15 cellular contexts compared by ENCODE assay signal in the genomic region with DNA sequence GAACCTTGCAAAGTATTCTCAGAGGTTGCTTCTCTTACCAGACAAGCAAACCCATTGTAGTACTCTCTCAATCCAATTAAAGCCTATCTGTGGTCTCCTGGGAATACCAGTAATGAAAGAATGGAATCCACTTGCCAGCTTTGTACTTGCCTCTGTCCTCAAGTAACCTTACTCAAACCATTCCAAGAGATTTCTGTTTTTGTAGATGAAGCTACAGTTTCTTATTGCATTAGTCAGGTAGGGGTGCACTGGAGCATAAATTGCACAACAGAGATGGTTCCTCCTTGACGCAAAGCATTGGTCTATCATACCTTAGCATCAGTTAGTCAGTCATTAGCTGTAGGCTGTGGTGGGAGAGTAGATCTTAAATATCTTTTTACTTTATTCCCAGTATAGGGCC. TPM values are rescaled to one million over a fixed set of nuclear protein-coding genes. Genes with fewer than 3 reads are reported as not detected.
DNase-seq lines count a peak whose midpoint lies in the region; ATAC-seq and TF ChIP-seq lines count a peak whose summit lies in the region.
"Had no signal": no experiment of that assay in that cellular context is flagged by ENCODE, and none has a peak within 500 bp of the region (broad histone marks: within the 10 kb centered on the region; RNA-seq: fewer than 3 reads in every experiment).

No MANE protein-coding gene starts in this region.

- H4K91ac ChIP-seq in H9 (ENCODE audit: insufficient read length, low read depth, low read length): no peak overlapping the region

- H3K9me3 ChIP-seq in breast epithelium (no peaks in the 10 kb centered on the region), H9 (ENCODE audit: control insufficient read depth, low read depth, low read length) (no peaks in the 10 kb centered on the region)
- H3K9me3 ChIP-seq: A549, heart left ventricle, MG63, SJSA1 had no signal

- CTCF ChIA-PET in MCF 10A (lab: Yijun Ruan, JAX): interaction anchor here (0.6 to 1.0 kb wide), 2 partner anchors 9 to 113 kb away, joined by 3 to 5 read pairs; no protein-coding TSS in a partner anchor

- DNase-seq in MCF 10A (ENCODE audit: unreplicated experiment): peak; percentile 23
- DNase-seq in breast epithelium (ENCODE audit: low spot score in 2 of 2): no peak
- peak; percentile 97 for DNase-seq in NCI-H82 (lab: John Stamatoyannopoulos, UW)
- peak; percentile 45 for DNase-seq in epithelial cell of proximal tubule (ENCODE audit: low read depth)
- peak; percentile 25 for DNase-seq in skeletal muscle cell (ENCODE audit: low read depth)
- no peak for DNase-seq in H9
- no peak for DNase-seq in GM03348 (ENCODE audit: low spot score)
- DNase-seq: heart left ventricle, MG63, NCI-H526 had no signal

- H3K23ac ChIP-seq in H9 (ENCODE audit: insufficient read length, low read depth, low read length): no peak overlapping the region

- intact Hi-C loops in MCF 10A (cut with micrococcal nuclease): no loop called here
- intact Hi-C loops in breast epithelium (cut with DNase I; ENCODE audit: low total_unique reads): no loop called here

- no peak overlapping the region for H2AFZ ChIP-seq in H9 (ENCODE audit: low read length)

- no peak overlapping the region for H4K5ac ChIP-seq in H9 (ENCODE audit: insufficient read length, low read depth, low read length)

- no peak overlapping the region for H2BK120ac ChIP-seq in H9 (ENCODE audit: low read depth, low read length, poor library complexity, severe bottlenecking)

- H3K18ac ChIP-seq in H9 (ENCODE audit: insufficient read length, low read depth, low read length): no peak overlapping the region

- no peak overlapping the region for H4K8ac ChIP-seq in H9 (replicated peaks; ENCODE audit: insufficient read length, low read depth, low read length)

- no TSS peak for BruUV-seq in MCF 10A (replicated peaks; lab: Mats Ljungman, UMichigan)

- H3K23me2 ChIP-seq in H9 (ENCODE audit: insufficient read length, low read depth, low read length, poor library complexity, severe bottlenecking): no peaks in the 10 kb centered on the region

- no peak for TF ChIP-seq POLR2A in breast epithelium (IDR thresholded peaks at IDR 0.05)

- WGBS in H9 (ENCODE audit: extremely low coverage, insufficient read length, low lambda C conversion rate): no CpG with 5 or more reads among the region's 1 CpG

- no peaks in the 10 kb centered on the region for H3K4me1 Mint-ChIP-seq in MCF 10A (ENCODE audit: insufficient read depth, unreplicated experiment)
- peaks cover 0 to 2% of the 10 kb centered on the region in 2 experiments; a peak in 1 of 4 replicates for H3K4me1 Mint-ChIP-seq in H9

- no peak for ATAC-seq in HG03280 (IDR thresholded peaks at IDR 0.05; ENCODE audit: unreplicated experiment)
- ATAC-seq: A549 had no signal

- no peak overlapping the region for H2AK5ac ChIP-seq in H9 (ENCODE audit: insufficient read length, low read length)

- H4K20me1 ChIP-seq in H9 (ENCODE audit: control insufficient read depth, insufficient read depth, insufficient read length): no peaks in the 10 kb centered on the region

- H3K9ac ChIP-seq in H9 (ENCODE audit: extremely low read depth, insufficient read length, low read length): no peak overlapping the region

- H3K56ac ChIP-seq in H9 (ENCODE audit: insufficient read length, low read depth, low read length): no peak overlapping the region

- H3K27me3 Mint-ChIP-seq in MCF 10A (ENCODE audit: insufficient read depth, unreplicated experiment) (no peaks in the 10 kb centered on the region), H9 (ENCODE audit: low read depth) (no peaks in the 10 kb centered on the region)

- H3K36me3 Mint-ChIP-seq in MCF 10A (ENCODE audit: insufficient read depth, unreplicated experiment) (no peaks in the 10 kb centered on the region), H9 (ENCODE audit: insufficient read depth in 1 of 3, low read depth in 3 of 3) (no peaks in the 10 kb centered on the region)

- H3T11ph ChIP-seq in H9 (ENCODE audit: low read length): no peak overlapping the region

- H2BK12ac ChIP-seq in H9 (ENCODE audit: insufficient read length, low read depth, low read length): no peak overlapping the region

- H3K9me3 Mint-ChIP-seq in MCF 10A (ENCODE audit: unreplicated experiment): no peaks in the 10 kb centered on the region
- peaks cover 0 to 2% of the 10 kb centered on the region in 2 experiments; a peak in 2 of 5 replicates for H3K9me3 Mint-ChIP-seq in H9

- H3K14ac ChIP-seq in H9 (ENCODE audit: insufficient read depth, low read length): no peak overlapping the region

- H3K27me3 ChIP-seq in breast epithelium: no peaks in the 10 kb centered on the region
- H3K27me3 ChIP-seq in H9 (ENCODE audit: insufficient read depth, low read length): no peaks in the 10 kb centered on the region
- H3K27me3 ChIP-seq: heart left ventricle, SJSA1 had no signal

- H3K4me2 ChIP-seq in H9 (ENCODE audit: insufficient read depth, insufficient read length, low read length): no peak overlapping the region
- H3K4me2 ChIP-seq: A549 had no signal

- H3K27ac ChIP-seq in breast epithelium (peak overlapping the region in 1 of 2 donors; percentile 48), H9 (ENCODE audit: insufficient read length, low read depth, low read length) (no peak overlapping the region)
- H3K27ac ChIP-seq: A549, heart left ventricle, SJSA1 had no signal

- no peaks in the 10 kb centered on the region for H3K4me1 ChIP-seq in breast epithelium
- H3K4me1 ChIP-seq in H9 (ENCODE audit: insufficient read depth, low read length): no peaks in the 10 kb centered on the region
- H3K4me1 ChIP-seq: A549, SJSA1 had no signal

- H3K4ac ChIP-seq in H9 (ENCODE audit: low read depth, low read length): no peak overlapping the region

- H2BK5ac ChIP-seq in H9 (ENCODE audit: insufficient read length, low read length): no peak overlapping the region

- H3K4me3 Mint-ChIP-seq in MCF 10A (ENCODE audit: unreplicated experiment) (no peak overlapping the region), H9 (no peak overlapping the region)

- H3K79me2 ChIP-seq in H9 (ENCODE audit: insufficient read depth, low read length): no peaks in the 10 kb centered on the region

- H2BK15ac ChIP-seq in H9 (ENCODE audit: low read depth, low read length): no peak overlapping the region

- POLR2A ChIA-PET in MCF 10A (lab: Yijun Ruan, JAX): no interaction called here

- H3K79me1 ChIP-seq in H9 (ENCODE audit: insufficient read depth, low read depth, low read length, poor library complexity, severe bottlenecking): no peaks in the 10 kb centered on the region

- H3K27ac Mint-ChIP-seq in MCF 10A (ENCODE audit: low read depth, unreplicated experiment): peak overlapping the region; percentile 69
- no peak overlapping the region for H3K27ac Mint-ChIP-seq in H9

- no peaks in the 10 kb centered on the region for H3K36me3 ChIP-seq in breast epithelium
- H3K36me3 ChIP-seq: heart left ventricle, MG63, SJSA1 had no signal

- no peak for TF ChIP-seq CTCF in MCF 10A (IDR thresholded peaks at IDR 0.05; ENCODE audit: unreplicated experiment)
- TF ChIP-seq CTCF in breast epithelium (IDR thresholded peaks at IDR 0.05): no peak
- no peak for TF ChIP-seq CTCF in epithelial cell of proximal tubule (conservative IDR thresholded peaks at IDR 0.05; ENCODE audit: low read depth, low read length)
- TF ChIP-seq CTCF in H9 (conservative IDR thresholded peaks at IDR 0.05): no peak

- no peak overlapping the region for H3K4me3 ChIP-seq in breast epithelium
- no peak overlapping the region for H3K4me3 ChIP-seq in epithelial cell of proximal tubule (ENCODE audit: low read depth, low read length)
- H3K4me3 ChIP-seq in skeletal muscle cell (ENCODE audit: low read depth, low read length): no peak overlapping the region
- H3K4me3 ChIP-seq: A549, heart left ventricle, lung, MG63, SJSA1 had no signal

- no peak overlapping the region for H2BK20ac ChIP-seq in H9 (ENCODE audit: low read depth, low read length, poor library complexity, severe bottlenecking)

RNA-seq across cellular contexts. Expression of a gene that starts 52.9 kb away (rescaled TPM):
- total RNA-seq in MCF 10A (2022) (not detected in 2 replicates), breast epithelium (1 to 10 TPM in 1 of 3 donors, under 1 TPM in 2; 0.80 to 1.5 (median 0.98) TPM), epithelial cell of proximal tubule (not detected in 2 replicates), H9 (2021) (not detected in 2 replicates)
- total RNA-seq: osteocyte, SJSA1 had no signal

Comparison
In these comparisons a context has a peak if more than half of its experiments do, and no peak if none do; other contexts are left out.
1. DNase-seq: peak in MCF 10A (single experiment), NCI-H82 (single experiment), epithelial cell of proximal tubule (single experiment) and skeletal muscle cell (single experiment); none in breast epithelium (0 of 2), H9 (single experiment) and GM03348 (single experiment).